14 cellular contexts compared by ENCODE assay signal in the genomic region with DNA sequence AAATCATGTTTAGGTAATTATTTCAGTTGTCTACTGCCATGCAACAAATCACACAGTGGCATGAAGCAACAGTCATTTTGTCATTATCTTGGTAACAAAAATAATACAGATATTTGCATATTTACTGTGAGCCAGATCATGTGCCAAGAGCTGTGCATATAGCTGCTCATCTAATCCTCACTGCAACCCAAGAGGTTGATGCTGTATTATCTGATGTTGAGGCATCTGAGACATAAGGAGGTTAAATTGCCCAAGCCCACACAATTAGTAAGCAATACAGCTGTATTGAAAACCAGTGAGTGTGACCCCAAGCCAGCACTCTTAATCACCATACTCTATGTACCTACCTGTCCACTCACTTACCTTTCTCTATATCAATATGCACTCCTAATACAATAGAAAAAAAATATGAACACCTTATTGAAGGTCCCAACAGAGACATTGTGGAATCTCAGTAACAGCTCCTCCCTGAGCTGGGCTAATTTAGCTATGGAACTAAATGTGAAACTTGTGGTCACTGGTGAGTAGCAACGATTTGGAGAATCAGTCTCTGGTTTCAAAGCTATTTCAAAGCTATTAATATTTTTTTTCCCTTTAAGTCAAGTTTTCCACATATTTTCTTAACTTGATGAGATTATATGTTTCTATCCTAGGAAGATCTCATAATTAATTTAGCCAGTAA.
DNase-seq lines count a peak whose midpoint lies in the region; ATAC-seq and TF ChIP-seq lines count a peak whose summit lies in the region.
"Had no signal": no experiment of that assay in that cellular context is flagged by ENCODE, and none has a peak within 500 bp of the region (broad histone marks: within the 10 kb centered on the region; RNA-seq: fewer than 3 reads in every experiment).

No MANE protein-coding gene starts in this region.

- H3K27ac Mint-ChIP-seq in activated naive CD8-positive, alpha-beta T cell treated with anti-CD3 and anti-CD28 coated beads for 36 hours, result peak overlapping the region; percentile 5
- H3K27ac Mint-ChIP-seq: activated CD4-positive, alpha-beta memory T cell treated with anti-CD3 and anti-CD28 coated beads for 36 hours; T-helper 2 cell treated with Interferon-gamma antibody and Interleukin-4, amounts not matched to agents 5 μg/mL and 100 μg/mL, for 36 hours had no signal

- H3K27ac ChIP-seq in psoas muscle, result no peak overlapping the region
- H3K27ac ChIP-seq: heart right ventricle had no signal

- H3K36me3 Mint-ChIP-seq in activated naive CD8-positive, alpha-beta T cell treated with anti-CD3 and anti-CD28 coated beads for 36 hours, result peaks cover 22% of the 10 kb centered on the region
- H3K36me3 Mint-ChIP-seq: activated CD4-positive, alpha-beta memory T cell treated with anti-CD3 and anti-CD28 coated beads for 36 hours had no signal

- no peaks in the 10 kb centered on the region for H3K9me3 ChIP-seq in psoas muscle
- H3K9me3 ChIP-seq: heart right ventricle had no signal

- peaks cover 67% of the 10 kb centered on the region for H3K4me1 Mint-ChIP-seq in activated naive CD8-positive, alpha-beta T cell treated with anti-CD3 and anti-CD28 coated beads for 36 hours

- H3K4me1 ChIP-seq in psoas muscle, result peaks cover 8% of the 10 kb centered on the region

- DNase-seq in activated naive CD8-positive, alpha-beta T cell treated with anti-CD3 and anti-CD28 coated beads for 36 hours, result no peak
- no peak for DNase-seq in NCI-H1105 treated with DMSO at 0.1 percent for 48 hours (lab: John Stamatoyannopoulos, UW)
- DNase-seq in psoas muscle, result no peak
- DNase-seq in COLO829 (ENCODE audit: low spot score), result no peak
- DNase-seq in NCI-H2029 treated with DMSO at 0.1 percent for 48 hours (lab: John Stamatoyannopoulos, UW), result no peak
- DNase-seq: activated CD4-positive, alpha-beta memory T cell treated with anti-CD3 and anti-CD28 coated beads for 36 hours; erythroblast; heart right ventricle; left colon; NCI-H446 treated with DMSO at 0.1 percent for 48 hours had no signal

- WGBS in psoas muscle, 3 donors, result 21 to 40% (median 21%) methylated on average over 1 of the region's 1 CpG

- ATAC-seq in GM18498 (IDR thresholded peaks at IDR 0.05; ENCODE audit: unreplicated experiment) (peak; percentile 59), GM19328 (IDR thresholded peaks at IDR 0.05; ENCODE audit: unreplicated experiment) (peak; percentile 54), HG02885 (IDR thresholded peaks at IDR 0.05; ENCODE audit: poor library complexity, unreplicated experiment) (peak; percentile 63), psoas muscle (no peak)
- ATAC-seq: heart right ventricle, left colon had no signal

- H3K4me3 Mint-ChIP-seq in activated naive CD8-positive, alpha-beta T cell treated with anti-CD3 and anti-CD28 coated beads for 36 hours, result no peak overlapping the region
- H3K4me3 Mint-ChIP-seq: activated CD4-positive, alpha-beta memory T cell treated with anti-CD3 and anti-CD28 coated beads for 36 hours; T-helper 2 cell treated with Interferon-gamma antibody and Interleukin-4, amounts not matched to agents 5 μg/mL and 100 μg/mL, for 36 hours had no signal

- intact Hi-C loops in psoas muscle (cut with DNase I), result loop anchor here in 1 of 2 donors (5.0 kb wide), 1 partner anchor 338 kb away; no protein-coding TSS in a partner anchor

- H3K27me3 ChIP-seq in psoas muscle (ENCODE audit: insufficient read depth in 3 of 3, low read length in 2 of 3), result no peaks in the 10 kb centered on the region
- H3K27me3 ChIP-seq: heart right ventricle had no signal

- no peak overlapping the region for H3K4me3 ChIP-seq in psoas muscle
- H3K4me3 ChIP-seq: heart right ventricle had no signal

- H3K36me3 ChIP-seq in psoas muscle (ENCODE audit: insufficient read depth in 1 of 2, low read depth in 1 of 2), result no peaks in the 10 kb centered on the region
- H3K36me3 ChIP-seq: heart right ventricle had no signal

- TF ChIP-seq CTCF in psoas muscle (IDR thresholded peaks at IDR 0.05), result no peak

- no peaks in the 10 kb centered on the region for H3K27me3 Mint-ChIP-seq in activated naive CD8-positive, alpha-beta T cell treated with anti-CD3 and anti-CD28 coated beads for 36 hours
- H3K27me3 Mint-ChIP-seq: activated CD4-positive, alpha-beta memory T cell treated with anti-CD3 and anti-CD28 coated beads for 36 hours had no signal

- H3K9me3 Mint-ChIP-seq in activated naive CD8-positive, alpha-beta T cell treated with anti-CD3 and anti-CD28 coated beads for 36 hours, result peaks cover 2% of the 10 kb centered on the region
- H3K9me3 Mint-ChIP-seq: activated CD4-positive, alpha-beta memory T cell treated with anti-CD3 and anti-CD28 coated beads for 36 hours; T-helper 2 cell treated with Interferon-gamma antibody and Interleukin-4, amounts not matched to agents 5 μg/mL and 100 μg/mL, for 36 hours had no signal

Comparison
In these comparisons a context has a peak if more than half of its experiments do, and no peak if none do; other contexts are left out.
1. ATAC-seq: peak in GM18498 (single experiment), GM19328 (single experiment) and HG02885 (single experiment); none in psoas muscle (0 of 4).